Comparison of ENCODE assay signal across 8 cellular contexts in the genomic region with DNA sequence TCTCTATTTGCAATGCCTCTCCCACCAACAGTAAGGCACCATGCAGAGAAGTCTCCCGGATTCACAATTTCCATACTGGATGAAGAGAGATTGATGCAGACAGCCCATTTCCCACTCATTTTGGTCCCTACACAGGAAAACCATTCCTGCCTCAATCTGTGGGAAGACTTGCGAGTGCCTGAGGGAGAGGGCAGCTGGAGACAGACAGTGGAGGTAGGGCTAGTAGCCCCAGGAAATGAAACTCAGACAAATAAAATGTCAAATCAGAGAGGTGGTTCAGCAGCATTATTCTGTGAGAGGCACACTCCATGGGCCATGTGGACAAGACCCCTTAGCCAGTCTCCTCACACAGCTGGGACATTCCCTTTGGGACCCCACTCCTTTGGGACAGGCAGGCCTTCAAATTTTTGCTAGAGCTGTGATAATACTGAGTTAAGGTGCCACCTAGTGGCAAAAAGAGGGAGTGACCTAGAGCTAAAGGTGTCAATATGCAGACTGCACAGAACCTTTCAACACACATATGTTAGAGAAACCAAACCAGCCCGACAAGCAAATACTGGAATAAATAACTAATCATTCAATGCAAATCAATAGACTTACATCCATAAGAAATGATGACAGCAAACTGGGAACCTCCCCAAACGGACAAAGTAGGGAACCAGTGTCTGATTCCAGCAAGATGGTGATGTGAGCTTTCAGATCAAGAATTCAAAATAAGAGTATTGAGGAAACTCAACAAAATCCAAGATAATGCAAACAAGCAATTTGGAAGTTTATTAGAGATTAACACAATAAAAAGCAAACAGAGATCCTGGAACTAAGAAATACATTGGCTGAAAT.
DNase-seq lines count a peak whose midpoint lies in the region; ATAC-seq and TF ChIP-seq lines count a peak whose summit lies in the region.

No MANE protein-coding gene starts in this region.

- TF ChIP-seq CTCF in MCF 10A (IDR thresholded peaks at IDR 0.05; ENCODE audit: unreplicated experiment) (peak; percentile 60), breast epithelium (IDR thresholded peaks at IDR 0.05) (no peak), WI38 (IDR thresholded peaks at IDR 0.05; ENCODE audit: low read depth, low read length) (peak; percentile 46; the same call in 1 of the 2 replicates), left lung (IDR thresholded peaks at IDR 0.05) (peak; percentile 43 to 52), coronary artery (IDR thresholded peaks at IDR 0.05) (no peak)

- H3K9me3 ChIP-seq in breast epithelium (peaks cover 0 to 40% of the 10 kb centered on the region in 2 donors), left lung (peaks cover 0 to 8% of the 10 kb centered on the region in 2 donors)

- no TSS peak for BruUV-seq in MCF 10A (replicated peaks; lab: Mats Ljungman, UMichigan)

- POLR2A ChIA-PET in MCF 10A (lab: Yijun Ruan, JAX): interaction anchor here (0.6 kb wide), 1 partner anchor 129 kb away, joined by 3 read pairs; no protein-coding TSS in a partner anchor

- H3K27me3 Mint-ChIP-seq in MCF 10A (ENCODE audit: insufficient read depth, unreplicated experiment): no peaks in the 10 kb centered on the region
- H3K27me3 Mint-ChIP-seq in activated T-helper 1 cell treated with anti-CD3 and anti-CD28 coated beads, Interleukin-12 subunit alpha, Interleukin-12 subunit beta, Interleukin-2, Interleukin-4 antibody, amounts not matched to agents 30 ng/mL and 10 ng/mL and 1 ng/mL, durations not matched to agents 14 hours and 24 hours and 36 hours (ENCODE audit: insufficient read depth): no peaks in the 10 kb centered on the region

- ATAC-seq in GM21367 (IDR thresholded peaks at IDR 0.05; ENCODE audit: unreplicated experiment): peak; percentile 96
- ATAC-seq in HG03521 (IDR thresholded peaks at IDR 0.05; ENCODE audit: unreplicated experiment): peak; percentile 73
- peak; percentile 64 for ATAC-seq in left lung

- peaks cover 7% of the 10 kb centered on the region for H3K9me3 Mint-ChIP-seq in MCF 10A (ENCODE audit: unreplicated experiment)
- H3K9me3 Mint-ChIP-seq in activated T-helper 1 cell treated with anti-CD3 and anti-CD28 coated beads, Interleukin-12 subunit alpha, Interleukin-12 subunit beta, Interleukin-2, Interleukin-4 antibody, amounts not matched to agents 30 ng/mL and 10 ng/mL and 1 ng/mL, durations not matched to agents 14 hours and 24 hours and 36 hours: no peaks in the 10 kb centered on the region

- H3K36me3 ChIP-seq in breast epithelium (no peaks in the 10 kb centered on the region), left lung (no peaks in the 10 kb centered on the region)

- H3K27ac ChIP-seq in breast epithelium (no peak overlapping the region), left lung (no peak overlapping the region), coronary artery (no peak overlapping the region)

- H3K4me3 Mint-ChIP-seq in MCF 10A (ENCODE audit: unreplicated experiment): no peak overlapping the region
- H3K4me3 Mint-ChIP-seq in activated T-helper 1 cell treated with anti-CD3 and anti-CD28 coated beads, Interleukin-12 subunit alpha, Interleukin-12 subunit beta, Interleukin-2, Interleukin-4 antibody, amounts not matched to agents 30 ng/mL and 10 ng/mL and 1 ng/mL, durations not matched to agents 14 hours and 24 hours and 36 hours: no peak overlapping the region

- no peak for TF ChIP-seq POLR2A in breast epithelium (IDR thresholded peaks at IDR 0.05)

- no peaks in the 10 kb centered on the region for H3K27me3 ChIP-seq in breast epithelium
- H3K27me3 ChIP-seq in left lung: no peaks in the 10 kb centered on the region

- no peak overlapping the region for H3K27ac Mint-ChIP-seq in MCF 10A (ENCODE audit: low read depth, unreplicated experiment)
- H3K27ac Mint-ChIP-seq in activated T-helper 1 cell treated with anti-CD3 and anti-CD28 coated beads, Interleukin-12 subunit alpha, Interleukin-12 subunit beta, Interleukin-2, Interleukin-4 antibody, amounts not matched to agents 30 ng/mL and 10 ng/mL and 1 ng/mL, durations not matched to agents 14 hours and 24 hours and 36 hours: no peak overlapping the region

- no peaks in the 10 kb centered on the region for H3K36me3 Mint-ChIP-seq in MCF 10A (ENCODE audit: insufficient read depth, unreplicated experiment)
- H3K36me3 Mint-ChIP-seq in activated T-helper 1 cell treated with anti-CD3 and anti-CD28 coated beads, Interleukin-12 subunit alpha, Interleukin-12 subunit beta, Interleukin-2, Interleukin-4 antibody, amounts not matched to agents 30 ng/mL and 10 ng/mL and 1 ng/mL, durations not matched to agents 14 hours and 24 hours and 36 hours (ENCODE audit: low read depth): no peaks in the 10 kb centered on the region

- CTCF ChIA-PET in MCF 10A (lab: Yijun Ruan, JAX): interaction anchor here (0.5 to 2.2 kb wide), 21 partner anchors 10 to 1753 kb away, joined by 3 to 16 read pairs (median 4); no protein-coding TSS in a partner anchor

- H3K4me1 ChIP-seq in breast epithelium: no peaks in the 10 kb centered on the region
- no peaks in the 10 kb centered on the region for H3K4me1 ChIP-seq in left lung

- H3K4me3 ChIP-seq in breast epithelium (no peak overlapping the region), WI38 (ENCODE audit: low read depth, low read length) (no peak overlapping the region), left lung (no peak overlapping the region), coronary artery (no peak overlapping the region)

- DNase-seq in MCF 10A (ENCODE audit: unreplicated experiment) (peak; percentile 69), breast epithelium (ENCODE audit: low spot score in 2 of 2) (no peak), left lung (no peak), coronary artery (ENCODE audit: low spot score) (no peak)
- no peak for DNase-seq in activated T-helper 1 cell treated with anti-CD3 and anti-CD28 coated beads, Interleukin-12 subunit alpha, Interleukin-12 subunit beta, Interleukin-2, Interleukin-4 antibody, amounts not matched to agents 30 ng/mL and 10 ng/mL and 1 ng/mL, durations not matched to agents 14 hours and 24 hours and 36 hours (ENCODE audit: low spot score)

- intact Hi-C loops in MCF 10A (cut with micrococcal nuclease) (loop anchor here (1.0 to 5.0 kb wide), 5 partner anchors 335 to 1752 kb away; no protein-coding TSS in a partner anchor), breast epithelium (cut with DNase I; ENCODE audit: low total_unique reads) (no loop called here), left lung (cut with DNase I) (no loop called here)
- intact Hi-C loops in activated T-helper 1 cell treated with anti-CD3 and anti-CD28 coated beads, Interleukin-12 subunit alpha, Interleukin-12 subunit beta, Interleukin-2, Interleukin-4 antibody, amounts not matched to agents 30 ng/mL and 10 ng/mL and 1 ng/mL, durations not matched to agents 14 hours and 24 hours and 36 hours (cut with micrococcal nuclease): no loop called here

- peaks cover 7% of the 10 kb centered on the region for H3K4me1 Mint-ChIP-seq in MCF 10A (ENCODE audit: insufficient read depth, unreplicated experiment)
- no peaks in the 10 kb centered on the region for H3K4me1 Mint-ChIP-seq in activated T-helper 1 cell treated with anti-CD3 and anti-CD28 coated beads, Interleukin-12 subunit alpha, Interleukin-12 subunit beta, Interleukin-2, Interleukin-4 antibody, amounts not matched to agents 30 ng/mL and 10 ng/mL and 1 ng/mL, durations not matched to agents 14 hours and 24 hours and 36 hours (ENCODE audit: low read depth)

Comparison
In these comparisons a context has a peak if more than half of its experiments do, and no peak if none do; other contexts are left out.
1. CTCF ChIP-seq: peak in MCF 10A (single experiment), WI38 (single experiment) and left lung (2 of 2); none in breast epithelium (0 of 3) and coronary artery (single experiment).
2. Peak in every context shown above with its lines, with median percentiles within 50 percentile points of each other: ATAC-seq.